8 cellular contexts compared by ENCODE assay signal in genomic region chr2:204517154-204517553, GRCh38.
"Had no signal": no experiment of that assay in that cellular context is flagged by ENCODE, and none has a peak within 500 bp of the region (broad histone marks: within the 10 kb centered on the region; RNA-seq: fewer than 3 reads in every experiment).

No MANE protein-coding gene starts in this region.

- ATAC-seq: GM12878 had no signal

- DNase-seq: GDM1, GF-D8 had no signal

- FAIRE-seq: G401.6, GM12878, GM12891, GM12892, GM18507, GM19239 had no signal

- H3K4me3 ChIP-seq: GM12878 had no signal
